ENCODE assay signal across 1 cellular context in the genomic region with DNA sequence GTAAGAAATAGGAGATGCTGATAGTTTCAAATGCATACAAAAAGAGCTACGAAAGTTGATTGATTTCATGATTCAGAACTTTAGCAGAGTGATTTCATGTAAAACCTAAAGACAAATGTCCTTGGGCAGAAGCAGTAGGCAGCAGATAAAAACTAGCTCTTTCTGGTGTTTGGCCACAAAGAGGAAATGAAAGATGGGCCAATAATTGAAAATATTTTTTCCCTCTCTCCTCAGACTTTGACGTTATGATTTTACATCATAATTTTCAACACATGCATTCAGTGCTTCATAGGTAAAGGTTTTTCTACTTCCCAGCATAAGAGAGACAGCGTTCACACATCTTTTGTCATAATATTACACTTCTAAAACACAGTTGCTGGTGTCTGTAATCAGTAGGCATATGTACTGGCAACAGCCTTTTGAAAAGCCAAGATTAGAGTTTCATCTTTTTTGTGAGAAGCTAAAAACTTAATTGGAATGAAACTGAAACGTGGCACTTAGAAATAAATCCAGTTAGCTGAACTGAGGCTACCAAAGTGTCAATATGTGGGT.
TF ChIP-seq lines count a peak whose summit lies in the region.

No MANE protein-coding gene starts in this region.

TF ChIP-seq in GM12878, 131 proteins besides CTCF, POLR2A, EP300 and RAD21 (continued from another document and continues in another):
- TF ChIP-seq SRF (IDR thresholded peaks at IDR 0.05; ENCODE audit: low read depth in 2 of 2, low read length in 2 of 2) (no peak), NR2F1 (conservative IDR thresholded peaks at IDR 0.05) (0 out of 2 replicates have a peak, but pooled peaks have one; percentile 5), MLLT1 (IDR thresholded peaks at IDR 0.05) (no peak), CREB1 (IDR thresholded peaks at IDR 0.05; ENCODE audit: low read depth) (peak; percentile 59; the same call in 1 of the 2 replicates), TARDBP (IDR thresholded peaks at IDR 0.05; ENCODE audit: borderline replicate concordance) (no peak), HDAC2 (IDR thresholded peaks at IDR 0.05) (no peak), SUZ12 (IDR thresholded peaks at IDR 0.05; ENCODE audit: unreplicated experiment) (no peak), ZNF622 (IDR thresholded peaks at IDR 0.05) (no peak), NFYA (IDR thresholded peaks at IDR 0.05; ENCODE audit: borderline replicate concordance, low read depth, low read length) (no peak), TCF3 (IDR thresholded peaks at IDR 0.05; ENCODE audit: borderline replicate concordance, insufficient read depth, low read depth, low read length) (no peak), YBX1 (IDR thresholded peaks at IDR 0.05) (no peak), TCF7 (IDR thresholded peaks at IDR 0.05; ENCODE audit: borderline replicate concordance) (no peak), POU2F2 (IDR thresholded peaks at IDR 0.05; ENCODE audit: borderline replicate concordance, low read depth, low read length) (no peak), SIX5 (IDR thresholded peaks at IDR 0.05; ENCODE audit: low read depth, low read length, severe bottlenecking) (no peak), HDGF (IDR thresholded peaks at IDR 0.05) (no peak), STAT3 (IDR thresholded peaks at IDR 0.05; ENCODE audit: low read depth, low read length) (no peak), FOS (IDR thresholded peaks at IDR 0.05; ENCODE audit: borderline replicate concordance, extremely low read depth, insufficient read length) (no peak), SIN3A (IDR thresholded peaks at IDR 0.05; ENCODE audit: low read depth, low read length) (no peak), BCL11A (IDR thresholded peaks at IDR 0.05; ENCODE audit: low read depth, low read length) (peak; percentile 43; the same call in 1 of the 2 replicates), ELK1 (IDR thresholded peaks at IDR 0.05; ENCODE audit: low read depth, low read length) (no peak), RCOR1 (conservative IDR thresholded peaks at IDR 0.05; ENCODE audit: low read depth, low read length) (no peak), TBL1XR1 (IDR thresholded peaks at IDR 0.05; ENCODE audit: low read depth, low read length) (no peak), CHD4 (IDR thresholded peaks at IDR 0.05) (no peak), MEF2A (IDR thresholded peaks at IDR 0.05; ENCODE audit: insufficient read depth, low read depth, low read length) (no peak), CREM (IDR thresholded peaks at IDR 0.05; ENCODE audit: low read depth) (no peak), E4F1 (IDR thresholded peaks at IDR 0.05; ENCODE audit: borderline replicate concordance, partially characterized antibody) (no peak), CEBPZ (IDR thresholded peaks at IDR 0.05; ENCODE audit: low read depth, low read length) (no peak), FOXK2 (IDR thresholded peaks at IDR 0.05) (no peak), ZZZ3 (IDR thresholded peaks at IDR 0.05; ENCODE audit: control insufficient read depth, insufficient read length, low read depth) (no peak), IRF4 (IDR thresholded peaks at IDR 0.05; ENCODE audit: low read depth, low read length) (no peak), POLR2AphosphoS2 (IDR thresholded peaks at IDR 0.05; ENCODE audit: low read depth, low read length) (no peak), JUNB (IDR thresholded peaks at IDR 0.05) (no peak), BACH1 (IDR thresholded peaks at IDR 0.05; ENCODE audit: borderline replicate concordance) (no peak), SPI1 (IDR thresholded peaks at IDR 0.05; ENCODE audit: borderline replicate concordance, insufficient read depth, low read depth, low read length) (peak; percentile 88), TCF12 (IDR thresholded peaks at IDR 0.05; ENCODE audit: low read depth, low read length) (no peak), CEBPB (IDR thresholded peaks at IDR 0.05; ENCODE audit: borderline replicate concordance in 1 of 2, low read depth in 2 of 2, low read length in 2 of 2) (no peak), HDAC6 (IDR thresholded peaks at IDR 0.05; ENCODE audit: unreplicated experiment) (no peak), ZNF217 (IDR thresholded peaks at IDR 0.05) (peak; percentile 33; the same call in 1 of the 2 replicates)
- TF ChIP-seq, protein P1, sequence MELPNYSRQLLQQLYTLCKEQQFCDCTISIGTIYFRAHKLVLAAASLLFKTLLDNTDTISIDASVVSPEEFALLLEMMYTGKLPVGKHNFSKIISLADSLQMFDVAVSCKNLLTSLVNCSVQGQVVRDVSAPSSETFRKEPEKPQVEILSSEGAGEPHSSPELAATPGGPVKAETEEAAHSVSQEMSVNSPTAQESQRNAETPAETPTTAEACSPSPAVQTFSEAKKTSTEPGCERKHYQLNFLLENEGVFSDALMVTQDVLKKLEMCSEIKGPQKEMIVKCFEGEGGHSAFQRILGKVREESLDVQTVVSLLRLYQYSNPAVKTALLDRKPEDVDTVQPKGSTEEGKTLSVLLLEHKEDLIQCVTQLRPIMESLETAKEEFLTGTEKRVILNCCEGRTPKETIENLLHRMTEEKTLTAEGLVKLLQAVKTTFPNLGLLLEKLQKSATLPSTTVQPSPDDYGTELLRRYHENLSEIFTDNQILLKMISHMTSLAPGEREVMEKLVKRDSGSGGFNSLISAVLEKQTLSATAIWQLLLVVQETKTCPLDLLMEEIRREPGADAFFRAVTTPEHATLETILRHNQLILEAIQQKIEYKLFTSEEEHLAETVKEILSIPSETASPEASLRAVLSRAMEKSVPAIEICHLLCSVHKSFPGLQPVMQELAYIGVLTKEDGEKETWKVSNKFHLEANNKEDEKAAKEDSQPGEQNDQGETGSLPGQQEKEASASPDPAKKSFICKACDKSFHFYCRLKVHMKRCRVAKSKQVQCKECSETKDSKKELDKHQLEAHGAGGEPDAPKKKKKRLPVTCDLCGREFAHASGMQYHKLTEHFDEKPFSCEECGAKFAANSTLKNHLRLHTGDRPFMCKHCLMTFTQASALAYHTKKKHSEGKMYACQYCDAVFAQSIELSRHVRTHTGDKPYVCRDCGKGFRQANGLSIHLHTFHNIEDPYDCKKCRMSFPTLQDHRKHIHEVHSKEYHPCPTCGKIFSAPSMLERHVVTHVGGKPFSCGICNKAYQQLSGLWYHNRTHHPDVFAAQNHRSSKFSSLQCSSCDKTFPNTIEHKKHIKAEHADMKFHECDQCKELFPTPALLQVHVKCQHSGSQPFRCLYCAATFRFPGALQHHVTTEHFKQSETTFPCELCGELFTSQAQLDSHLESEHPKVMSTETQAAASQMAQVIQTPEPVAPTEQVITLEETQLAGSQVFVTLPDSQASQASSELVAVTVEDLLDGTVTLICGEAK (IDR thresholded peaks at IDR 0.05; ENCODE audit: borderline replicate concordance) = no peak
- TF ChIP-seq, protein P2, sequence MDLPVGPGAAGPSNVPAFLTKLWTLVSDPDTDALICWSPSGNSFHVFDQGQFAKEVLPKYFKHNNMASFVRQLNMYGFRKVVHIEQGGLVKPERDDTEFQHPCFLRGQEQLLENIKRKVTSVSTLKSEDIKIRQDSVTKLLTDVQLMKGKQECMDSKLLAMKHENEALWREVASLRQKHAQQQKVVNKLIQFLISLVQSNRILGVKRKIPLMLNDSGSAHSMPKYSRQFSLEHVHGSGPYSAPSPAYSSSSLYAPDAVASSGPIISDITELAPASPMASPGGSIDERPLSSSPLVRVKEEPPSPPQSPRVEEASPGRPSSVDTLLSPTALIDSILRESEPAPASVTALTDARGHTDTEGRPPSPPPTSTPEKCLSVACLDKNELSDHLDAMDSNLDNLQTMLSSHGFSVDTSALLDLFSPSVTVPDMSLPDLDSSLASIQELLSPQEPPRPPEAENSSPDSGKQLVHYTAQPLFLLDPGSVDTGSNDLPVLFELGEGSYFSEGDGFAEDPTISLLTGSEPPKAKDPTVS (IDR thresholded peaks at IDR 0.05; ENCODE audit: low read depth, low read length) = no peak
- TF ChIP-seq, protein P3, sequence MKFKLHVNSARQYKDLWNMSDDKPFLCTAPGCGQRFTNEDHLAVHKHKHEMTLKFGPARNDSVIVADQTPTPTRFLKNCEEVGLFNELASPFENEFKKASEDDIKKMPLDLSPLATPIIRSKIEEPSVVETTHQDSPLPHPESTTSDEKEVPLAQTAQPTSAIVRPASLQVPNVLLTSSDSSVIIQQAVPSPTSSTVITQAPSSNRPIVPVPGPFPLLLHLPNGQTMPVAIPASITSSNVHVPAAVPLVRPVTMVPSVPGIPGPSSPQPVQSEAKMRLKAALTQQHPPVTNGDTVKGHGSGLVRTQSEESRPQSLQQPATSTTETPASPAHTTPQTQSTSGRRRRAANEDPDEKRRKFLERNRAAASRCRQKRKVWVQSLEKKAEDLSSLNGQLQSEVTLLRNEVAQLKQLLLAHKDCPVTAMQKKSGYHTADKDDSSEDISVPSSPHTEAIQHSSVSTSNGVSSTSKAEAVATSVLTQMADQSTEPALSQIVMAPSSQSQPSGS (IDR thresholded peaks at IDR 0.05; ENCODE audit: low read length) = peak; percentile 48; the same call in 1 of the 2 replicates
- TF ChIP-seq, protein P4, sequence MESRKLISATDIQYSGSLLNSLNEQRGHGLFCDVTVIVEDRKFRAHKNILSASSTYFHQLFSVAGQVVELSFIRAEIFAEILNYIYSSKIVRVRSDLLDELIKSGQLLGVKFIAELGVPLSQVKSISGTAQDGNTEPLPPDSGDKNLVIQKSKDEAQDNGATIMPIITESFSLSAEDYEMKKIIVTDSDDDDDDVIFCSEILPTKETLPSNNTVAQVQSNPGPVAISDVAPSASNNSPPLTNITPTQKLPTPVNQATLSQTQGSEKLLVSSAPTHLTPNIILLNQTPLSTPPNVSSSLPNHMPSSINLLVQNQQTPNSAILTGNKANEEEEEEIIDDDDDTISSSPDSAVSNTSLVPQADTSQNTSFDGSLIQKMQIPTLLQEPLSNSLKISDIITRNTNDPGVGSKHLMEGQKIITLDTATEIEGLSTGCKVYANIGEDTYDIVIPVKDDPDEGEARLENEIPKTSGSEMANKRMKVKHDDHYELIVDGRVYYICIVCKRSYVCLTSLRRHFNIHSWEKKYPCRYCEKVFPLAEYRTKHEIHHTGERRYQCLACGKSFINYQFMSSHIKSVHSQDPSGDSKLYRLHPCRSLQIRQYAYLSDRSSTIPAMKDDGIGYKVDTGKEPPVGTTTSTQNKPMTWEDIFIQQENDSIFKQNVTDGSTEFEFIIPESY (IDR thresholded peaks at IDR 0.05) = no peak
